In genomic region chr20:64136004-64136710, GRCh38 we compare ENCODE assay signal across 1 cellular context.
TF ChIP-seq lines count a peak whose summit lies in the region.

No MANE protein-coding gene starts in this region.

TF ChIP-seq in H1, 55 proteins besides CTCF, POLR2A, EP300 and RAD21:
- TF ChIP-seq GTF2F1 (IDR thresholded peaks at IDR 0.05; ENCODE audit: borderline replicate concordance, low read depth, low read length): no peak
- no peak for TF ChIP-seq MAX (IDR thresholded peaks at IDR 0.05)
- no peak for TF ChIP-seq HDAC2 (IDR thresholded peaks at IDR 0.05; ENCODE audit: borderline replicate concordance in 1 of 2, low read depth in 2 of 2, low read length in 2 of 2)
- TF ChIP-seq ATF2 (IDR thresholded peaks at IDR 0.05; ENCODE audit: low read length): no peak
- no peak for TF ChIP-seq E2F6 (IDR thresholded peaks at IDR 0.05)
- TF ChIP-seq HDAC6 (IDR thresholded peaks at IDR 0.05; ENCODE audit: low read depth, low read length): no peak
- no peak for TF ChIP-seq CBX5 (IDR thresholded peaks at IDR 0.05; ENCODE audit: low read depth, low read length)
